In genomic region chr3:138950006-138950644, GRCh38 we compare ENCODE assay signal across 9 cellular contexts. TPM values are rescaled to one million over a fixed set of nuclear protein-coding genes. Genes with fewer than 3 reads are reported as not detected.
DNase-seq lines count a peak whose midpoint lies in the region; ATAC-seq and TF ChIP-seq lines count a peak whose summit lies in the region.
"Had no signal": no experiment of that assay in that cellular context is flagged by ENCODE, and none has a peak within 500 bp of the region (broad histone marks: within the 10 kb centered on the region; RNA-seq: fewer than 3 reads in every experiment).

No MANE protein-coding gene starts in this region.

- H3K79me2 ChIP-seq in ACC112 (ENCODE audit: control insufficient read depth, insufficient read depth, low read length, unreplicated experiment), result no peaks in the 10 kb centered on the region

- no peak overlapping the region for H3K9ac ChIP-seq in HUES6 (ENCODE audit: low read length)

- intact Hi-C loops in body of pancreas (cut with DNase I) (no loop called here), left colon (cut with DNase I, micrococcal nuclease) (no loop called here), thyroid gland (cut with DNase I) (no loop called here)

- peak overlapping the region; percentile 65 for H3K4me3 ChIP-seq in ACC112 (ENCODE audit: low read depth, low read length)
- peak overlapping the region; percentile 57 for H3K4me3 ChIP-seq in HUES6 (ENCODE audit: low read depth, low read length)
- no peak overlapping the region for H3K4me3 ChIP-seq in body of pancreas
- peak overlapping the region in 1 of 3 donors; percentile 12 for H3K4me3 ChIP-seq in thyroid gland (replicated peaks in 1 of 3)

- peak; percentile 43 for ATAC-seq in body of pancreas
- peak; percentile 35 for ATAC-seq in left colon
- ATAC-seq in GM18870 (IDR thresholded peaks at IDR 0.05; ENCODE audit: unreplicated experiment), result no peak
- no peak for ATAC-seq in HG02798 (IDR thresholded peaks at IDR 0.05; ENCODE audit: poor library complexity, unreplicated experiment)

- H3K36me3 ChIP-seq in ACC112 (ENCODE audit: insufficient read depth, low read length), result no peaks in the 10 kb centered on the region
- H3K36me3 ChIP-seq in HUES6 (ENCODE audit: control insufficient read depth, insufficient read depth, low read length), result no peaks in the 10 kb centered on the region
- no peaks in the 10 kb centered on the region for H3K36me3 ChIP-seq in body of pancreas (replicated peaks in 1 of 2; ENCODE audit: insufficient read depth in 1 of 2, low read depth in 2 of 2)
- H3K36me3 ChIP-seq in thyroid gland, result no peaks in the 10 kb centered on the region
- H3K36me3 ChIP-seq: adrenal gland had no signal

- DNase-seq in body of pancreas, result peak in 3 of 4 donors; percentile 17 to 42 (median 35)
- DNase-seq in left colon, result peak in 1 of 2 donors; percentile 13
- peak; percentile 29 to 39 for DNase-seq in thyroid gland
- DNase-seq in middle frontal gyrus (ENCODE audit: extremely low spot score, low spot score), result no peak

- no peaks in the 10 kb centered on the region for H3K9me3 ChIP-seq in HUES6 (ENCODE audit: control insufficient read depth, insufficient read depth, low read depth, low read length)
- H3K9me3 ChIP-seq in body of pancreas, result no peaks in the 10 kb centered on the region
- no peaks in the 10 kb centered on the region for H3K9me3 ChIP-seq in thyroid gland
- H3K9me3 ChIP-seq: adrenal gland had no signal

- H3K27me3 ChIP-seq in ACC112 (ENCODE audit: insufficient read depth, low read length) (peaks cover 89% of the 10 kb centered on the region), HUES6 (ENCODE audit: control insufficient read depth, insufficient read depth, low read length) (peaks cover 99% of the 10 kb centered on the region), body of pancreas (peaks cover 0 to 42% of the 10 kb centered on the region in 2 donors), thyroid gland (peaks cover 42% of the 10 kb centered on the region)

- TF ChIP-seq CTCF in body of pancreas (IDR thresholded peaks at IDR 0.05), result no peak
- no peak for TF ChIP-seq CTCF in thyroid gland (IDR thresholded peaks at IDR 0.05)

- no peak overlapping the region for H2AFZ ChIP-seq in ACC112 (ENCODE audit: low read length, unreplicated experiment)

- WGBS in body of pancreas, 2 donors, result 3 to 14% methylated on average over 16 to 53 of the region's 53 CpGs
- 6 to 10% methylated on average over 9 to 27 of the region's 53 CpGs for WGBS in thyroid gland, 2 donors

- no peak for TF ChIP-seq POLR2A in body of pancreas (IDR thresholded peaks at IDR 0.05)
- no peak for TF ChIP-seq POLR2A in thyroid gland (IDR thresholded peaks at IDR 0.05)

- H3K27ac ChIP-seq in ACC112 (ENCODE audit: low read depth, low read length) (no peak overlapping the region), HUES6 (ENCODE audit: low read depth, low read length) (no peak overlapping the region), body of pancreas (no peak overlapping the region), thyroid gland (no peak overlapping the region)
- H3K27ac ChIP-seq: adrenal gland had no signal

- H3K4me1 ChIP-seq in ACC112 (ENCODE audit: control insufficient read depth, insufficient read depth, low read length, unreplicated experiment) (no peaks in the 10 kb centered on the region), HUES6 (ENCODE audit: control insufficient read depth, insufficient read depth, low read length) (peaks cover 32% of the 10 kb centered on the region), body of pancreas (peaks cover 37% of the 10 kb centered on the region), thyroid gland (peaks cover 25 to 33% of the 10 kb centered on the region in 2 donors)

RNA-seq across cellular contexts. Expression of gene FOXL2NB, which starts 3.1 kb away (rescaled TPM):
- total RNA-seq in body of pancreas, result under 1 TPM in 1 of 2 donors, not detected in 1; 0.26 TPM
- not detected for total RNA-seq in left colon
- not detected for total RNA-seq in thyroid gland

RNA-seq across cellular contexts. Expression of gene FOXL2, which starts 3.2 kb away (rescaled TPM):
- total RNA-seq in body of pancreas (under 1 TPM in 1 of 2 donors, not detected in 1; 0.26 TPM), left colon (not detected), thyroid gland (not detected)

RNA-seq across cellular contexts. Expression of gene PRR23A, which starts 55.9 kb away (rescaled TPM):
- total RNA-seq in body of pancreas, result not detected
- not detected for total RNA-seq in left colon
- not detected for total RNA-seq in thyroid gland
- total RNA-seq: adrenal gland had no signal

Comparison
In these comparisons a context has a peak if more than half of its experiments do, and no peak if none do; other contexts are left out.
1. H3K4me3 ChIP-seq: peak in ACC112 (single experiment) and HUES6 (single experiment); none in body of pancreas (0 of 2).
2. ATAC-seq: peak in body of pancreas (single experiment) and left colon (single experiment); none in GM18870 (single experiment) and HG02798 (single experiment).